Comparison of ENCODE assay signal across 28 cellular contexts in the genomic region with DNA sequence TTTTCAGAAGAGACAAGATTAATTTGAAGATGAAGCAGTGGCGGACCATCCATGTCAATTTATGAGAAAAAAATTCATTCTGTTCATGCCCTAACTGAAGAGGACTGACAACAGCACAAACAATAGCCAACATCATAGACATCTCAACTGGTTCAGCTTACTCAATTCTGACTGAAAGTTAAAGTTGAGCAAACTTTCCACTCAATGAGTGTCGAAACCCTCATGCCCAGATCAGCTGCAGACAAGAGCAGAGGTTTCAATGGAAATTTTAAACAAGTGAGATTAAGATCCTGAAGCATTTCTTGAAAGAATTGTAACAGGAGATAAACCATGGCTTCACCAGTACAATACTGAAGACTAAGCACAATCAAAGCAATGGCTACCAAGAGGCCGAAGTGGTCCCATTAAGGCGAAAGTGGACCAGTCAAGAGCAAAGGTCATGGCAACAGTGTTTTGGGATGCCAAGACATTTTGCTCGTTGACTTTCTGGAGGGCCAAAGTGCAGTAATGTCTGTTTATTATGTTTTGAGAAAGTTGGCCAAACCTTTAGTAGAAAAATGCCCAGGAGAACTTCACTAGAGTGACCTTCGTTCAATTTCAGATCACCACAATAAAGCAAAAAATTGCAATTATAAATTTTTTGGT. TPM values are rescaled to one million over a fixed set of nuclear protein-coding genes. Genes with fewer than 3 reads are reported as not detected.
DNase-seq lines count a peak whose midpoint lies in the region; ATAC-seq and TF ChIP-seq lines count a peak whose summit lies in the region.
"Had no signal": no experiment of that assay in that cellular context is flagged by ENCODE, and none has a peak within 500 bp of the region (broad histone marks: within the 10 kb centered on the region; RNA-seq: fewer than 3 reads in every experiment).

No MANE protein-coding gene starts in this region.

- TF ChIP-seq CTCF in RWPE1 (conservative IDR thresholded peaks at IDR 0.05; ENCODE audit: low read depth), result no peak

- ATAC-seq in activated T-cell treated with anti-CD3 and anti-CD28 coated beads, Interleukin-2, amount 50 U/mL, for 4 hours, result no peak
- ATAC-seq in stimulated activated naive CD8-positive, alpha-beta T cell treated with anti-CD3 and anti-CD28 coated beads, Interleukin-15, amount 100 ng/mL, for 72 hours, result peak; percentile 57
- no peak for ATAC-seq in HG03039 (IDR thresholded peaks at IDR 0.05; ENCODE audit: unreplicated experiment)
- ATAC-seq: A549 had no signal

- H3K9me3 Mint-ChIP-seq in activated T-cell treated with anti-CD3 and anti-CD28 coated beads, Interleukin-2, amount 50 U/mL, for 24 hours, result peaks cover 12% of the 10 kb centered on the region
- peaks cover 25% of the 10 kb centered on the region for H3K9me3 Mint-ChIP-seq in activated T-cell treated with anti-CD3 and anti-CD28 coated beads, Interleukin-2, amount 50 U/mL, for 4 hours
- H3K9me3 Mint-ChIP-seq in stimulated activated naive CD8-positive, alpha-beta T cell treated with anti-CD3 and anti-CD28 coated beads, Interleukin-15, amount 100 ng/mL, for 72 hours, result peaks cover 14 to 16% of the 10 kb centered on the region in 2 donors

- CTCF ChIA-PET in RWPE1 (lab: Yijun Ruan, JAX), result no interaction called here

- H3K36me3 Mint-ChIP-seq in activated T-cell treated with anti-CD3 and anti-CD28 coated beads, Interleukin-2, amount 50 U/mL, for 24 hours (ENCODE audit: low read depth), result no peaks in the 10 kb centered on the region
- no peaks in the 10 kb centered on the region for H3K36me3 Mint-ChIP-seq in activated T-cell treated with anti-CD3 and anti-CD28 coated beads, Interleukin-2, amount 50 U/mL, for 4 hours (ENCODE audit: insufficient read depth)
- H3K36me3 Mint-ChIP-seq: neural progenitor cell had no signal

- peak overlapping the region; percentile 31 for H3K27ac Mint-ChIP-seq in activated T-cell treated with anti-CD3 and anti-CD28 coated beads, Interleukin-2, amount 50 U/mL, for 24 hours
- H3K27ac Mint-ChIP-seq in stimulated activated naive CD8-positive, alpha-beta T cell treated with anti-CD3 and anti-CD28 coated beads, Interleukin-15, amount 100 ng/mL, for 72 hours, result no peak overlapping the region
- H3K27ac Mint-ChIP-seq: activated B cell treated with CpG ODN at 0.5 μM for 24 hours; activated naive CD8-positive, alpha-beta T cell treated with anti-CD3 and anti-CD28 coated beads, Interleukin-2, amount 10 ng/mL, durations not matched to agents 7 days and 5 days; neural progenitor cell had no signal

- no peak for DNase-seq in activated T-cell treated with anti-CD3 and anti-CD28 coated beads, Interleukin-2, amount 50 U/mL, for 24 hours
- no peak for DNase-seq in activated T-cell treated with anti-CD3 and anti-CD28 coated beads, Interleukin-2, amount 50 U/mL, for 4 hours
- DNase-seq in SIG-M5 (lab: John Stamatoyannopoulos, UW) (peak; percentile 45), fibroblast of gingiva (ENCODE audit: low read depth) (peak; percentile 9), RWPE1 (ENCODE audit: low spot score) (no peak), NCI-H2081 treated with DMSO at 0.1 percent for 48 hours (lab: John Stamatoyannopoulos, UW) (no peak)
- DNase-seq in stimulated activated naive CD8-positive, alpha-beta T cell treated with anti-CD3 and anti-CD28 coated beads, Interleukin-15, amount 100 ng/mL, for 72 hours, result no peak
- DNase-seq: activated B cell treated with CpG ODN at 0.5 μM for 24 hours; activated CD8-positive, alpha-beta memory T cell treated with anti-CD3 and anti-CD28 coated beads for 24 hours; activated naive CD8-positive, alpha-beta T cell treated with anti-CD3 and anti-CD28 coated beads, Interleukin-2, amount 10 ng/mL, durations not matched to agents 7 days and 5 days; BE2C; dorsolateral prefrontal cortex; glutamatergic neuron; NCI-H1105 treated with DMSO at 0.1 percent for 48 hours; NCI-H2029; NCI-H345; NCI-H748 treated with DMSO at 0.1 percent for 48 hours; OCI-M1; substantia nigra; uterus had no signal

- peaks cover 15% of the 10 kb centered on the region for H3K4me1 Mint-ChIP-seq in activated T-cell treated with anti-CD3 and anti-CD28 coated beads, Interleukin-2, amount 50 U/mL, for 24 hours (ENCODE audit: low read depth)
- H3K4me1 Mint-ChIP-seq in activated T-cell treated with anti-CD3 and anti-CD28 coated beads, Interleukin-2, amount 50 U/mL, for 4 hours (ENCODE audit: low read depth), result peaks cover 6% of the 10 kb centered on the region
- H3K4me1 Mint-ChIP-seq in stimulated activated naive CD8-positive, alpha-beta T cell treated with anti-CD3 and anti-CD28 coated beads, Interleukin-15, amount 100 ng/mL, for 72 hours, result peaks cover 17% of the 10 kb centered on the region

- POLR2A ChIA-PET in RWPE1 (lab: Yijun Ruan, JAX; ENCODE audit: low non-redundant PET), result no interaction called here

- no peak overlapping the region for H3K4me3 Mint-ChIP-seq in activated T-cell treated with anti-CD3 and anti-CD28 coated beads, Interleukin-2, amount 50 U/mL, for 24 hours
- H3K4me3 Mint-ChIP-seq in activated T-cell treated with anti-CD3 and anti-CD28 coated beads, Interleukin-2, amount 50 U/mL, for 4 hours, result no peak overlapping the region
- no peak overlapping the region for H3K4me3 Mint-ChIP-seq in stimulated activated naive CD8-positive, alpha-beta T cell treated with anti-CD3 and anti-CD28 coated beads, Interleukin-15, amount 100 ng/mL, for 72 hours
- H3K4me3 Mint-ChIP-seq: activated B cell treated with CpG ODN at 0.5 μM for 24 hours; activated naive CD8-positive, alpha-beta T cell treated with anti-CD3 and anti-CD28 coated beads, Interleukin-2, amount 10 ng/mL, durations not matched to agents 7 days and 5 days; neural progenitor cell had no signal

- H3K27ac ChIP-seq in RWPE1, result no peak overlapping the region
- H3K27ac ChIP-seq: A549, dorsolateral prefrontal cortex, neural progenitor cell, prostate gland, uterus had no signal

- no peaks in the 10 kb centered on the region for H3K27me3 Mint-ChIP-seq in activated T-cell treated with anti-CD3 and anti-CD28 coated beads, Interleukin-2, amount 50 U/mL, for 24 hours
- peaks cover 2% of the 10 kb centered on the region for H3K27me3 Mint-ChIP-seq in activated T-cell treated with anti-CD3 and anti-CD28 coated beads, Interleukin-2, amount 50 U/mL, for 4 hours (ENCODE audit: low read depth)
- H3K27me3 Mint-ChIP-seq in stimulated activated naive CD8-positive, alpha-beta T cell treated with anti-CD3 and anti-CD28 coated beads, Interleukin-15, amount 100 ng/mL, for 72 hours, result peaks cover 27% of the 10 kb centered on the region
- H3K27me3 Mint-ChIP-seq: activated B cell treated with CpG ODN at 0.5 μM for 24 hours had no signal

RNA-seq across cellular contexts. Expression of a gene that starts 6.1 kb away (rescaled TPM):
- 10 to 100 TPM; 58.7 to 65.4 (median 60.7) TPM for total RNA-seq in activated T-cell treated with anti-CD3 and anti-CD28 coated beads, Interleukin-2, amount 50 U/mL, for 4 hours

RNA-seq across cellular contexts. Expression of a gene that starts 34.3 kb away (rescaled TPM):
- total RNA-seq in activated T-cell treated with anti-CD3 and anti-CD28 coated beads, Interleukin-2, amount 50 U/mL, for 4 hours, result 10 to 100 TPM; 17.9 to 24.6 (median 24.0) TPM

RNA-seq across cellular contexts. Expression of a gene that starts 40.2 kb away (rescaled TPM):
- total RNA-seq in activated T-cell treated with anti-CD3 and anti-CD28 coated beads, Interleukin-2, amount 50 U/mL, for 4 hours, result under 1 TPM in 1 of 3 donors, not detected in 2; 0.05 TPM
- total RNA-seq: activated B cell treated with CpG ODN at 0.5 μM for 24 hours; activated naive CD8-positive, alpha-beta T cell treated with anti-CD3 and anti-CD28 coated beads, Interleukin-2, amount 10 ng/mL, durations not matched to agents 7 days and 5 days; endothelial cell of umbilical vein; G401; H4; lung microvascular endothelial cell; uterus had no signal

Comparison
In these comparisons a context has a peak if more than half of its experiments do, and no peak if none do; other contexts are left out.
1. DNase-seq: peak in SIG-M5 (single experiment) and fibroblast of gingiva (single experiment); none in activated T-cell treated with anti-CD3 and anti-CD28 coated beads, Interleukin-2, amount 50 U/mL, for 24 hours (single experiment), activated T-cell treated with anti-CD3 and anti-CD28 coated beads, Interleukin-2, amount 50 U/mL, for 4 hours (single experiment), stimulated activated naive CD8-positive, alpha-beta T cell treated with anti-CD3 and anti-CD28 coated beads, Interleukin-15, amount 100 ng/mL, for 72 hours (0 of 2), RWPE1 (single experiment) and NCI-H2081 treated with DMSO at 0.1 percent for 48 hours (single experiment).